Comparison of ENCODE assay signal across 25 cellular contexts in genomic region chr6:61622601-61623000, GRCh38.
DNase-seq lines count a peak whose midpoint lies in the region; ATAC-seq and TF ChIP-seq lines count a peak whose summit lies in the region.
"Had no signal": no experiment of that assay in that cellular context is flagged by ENCODE, and none has a peak within 500 bp of the region (broad histone marks: within the 10 kb centered on the region; RNA-seq: fewer than 3 reads in every experiment).

No MANE protein-coding gene starts in this region.

- 0 out of 2 replicates have a peak overlapping the region, but pooled peaks have one; percentile 28 for H2AFZ ChIP-seq in GM23338
- H2AFZ ChIP-seq: GM23248 had no signal

- no peaks in the 10 kb centered on the region; the same call in 1 of the 2 replicates for H3K36me3 ChIP-seq in GM23338 (ENCODE audit: insufficient read depth)
- H3K36me3 ChIP-seq: BE2C; BLaER1 treated with 17β-estradiol and CSF1 and Interleukin-3, amounts not matched to agents 10 nM and 100 nM had no signal

- no peak overlapping the region for H3K27ac ChIP-seq in GM23338 (ENCODE audit: low read depth)
- H3K27ac ChIP-seq: A549; BLaER1 treated with 17β-estradiol and CSF1 and Interleukin-3, amounts not matched to agents 10 nM and 100 nM; GM23248 had no signal

- no peak overlapping the region for H3K4me2 ChIP-seq in GM23338
- H3K4me2 ChIP-seq: A549; BLaER1 treated with 17β-estradiol and CSF1 and Interleukin-3, amounts not matched to agents 10 nM and 100 nM had no signal

- peaks cover 9% of the 10 kb centered on the region; the same call in 2 of the 3 replicates for H3K36me3 Mint-ChIP-seq in GM23338 (ENCODE audit: low read depth)
- no peaks in the 10 kb centered on the region for H3K36me3 Mint-ChIP-seq in T-helper 2 cell treated with Interferon-gamma antibody and Interleukin-4, amounts not matched to agents 5 μg/mL and 100 μg/mL, for 36 hours (ENCODE audit: low read depth)
- H3K36me3 Mint-ChIP-seq: CD14-positive monocyte; CD8-positive, alpha-beta memory T cell had no signal

- H3K9me2 ChIP-seq in GM23338 (ENCODE audit: insufficient read depth), result peaks cover 11% of the 10 kb centered on the region

- DNase-seq in NCI-H748 (lab: John Stamatoyannopoulos, UW; ENCODE audit: unreplicated experiment) (peak; percentile 36), NCI-H748 treated with DMSO at 0.1 percent for 48 hours (lab: John Stamatoyannopoulos, UW) (no peak), GM23338 (ENCODE audit: low spot score) (no peak), left kidney (ENCODE audit: low read depth, low spot score) (peak; percentile 76), hypothalamus (lab: John Stamatoyannopoulos, UW) (no peak)
- DNase-seq in T-helper 2 cell treated with Interferon-gamma antibody and Interleukin-4, amounts not matched to agents 5 μg/mL and 100 μg/mL, for 36 hours (ENCODE audit: low spot score), result no peak
- no peak for DNase-seq in stimulated activated naive CD4-positive, alpha-beta T cell treated with Interleukin-2 at 50 U/mL for 16 hours (lab: John Stamatoyannopoulos, UW)
- DNase-seq: 8988T; ACHN; AML-193; BE2C; Calu3; CD4-positive, alpha-beta T cell; CD8-positive, alpha-beta memory T cell; COR-L47; DMS79; EL; GDM1; GM23248; H9 had no signal

- no peaks in the 10 kb centered on the region for H3K4me1 ChIP-seq in GM23338 (ENCODE audit: insufficient read depth)
- H3K4me1 ChIP-seq: A549; BE2C; BLaER1 treated with 17β-estradiol and CSF1 and Interleukin-3, amounts not matched to agents 10 nM and 100 nM had no signal

- no peak overlapping the region for H3K27ac Mint-ChIP-seq in GM23338
- no peak overlapping the region for H3K27ac Mint-ChIP-seq in T-helper 2 cell treated with Interferon-gamma antibody and Interleukin-4, amounts not matched to agents 5 μg/mL and 100 μg/mL, for 36 hours
- H3K27ac Mint-ChIP-seq: CD14-positive monocyte; CD4-positive, alpha-beta T cell; CD8-positive, alpha-beta memory T cell; H9 had no signal

- H3K4me1 Mint-ChIP-seq in GM23338, result no peaks in the 10 kb centered on the region
- H3K4me1 Mint-ChIP-seq in T-helper 2 cell treated with Interferon-gamma antibody and Interleukin-4, amounts not matched to agents 5 μg/mL and 100 μg/mL, for 36 hours (ENCODE audit: low read depth), result no peaks in the 10 kb centered on the region
- H3K4me1 Mint-ChIP-seq: CD14-positive monocyte; CD8-positive, alpha-beta memory T cell; H9 had no signal

- H3F3A ChIP-seq in GM23338 (replicated peaks; ENCODE audit: low read depth), result no peaks in the 10 kb centered on the region

- ATAC-seq in GM23338, result no peak
- ATAC-seq: A549, GM12878, HCT116 had no signal

- H3K79me2 ChIP-seq in GM23338 (replicated peaks; ENCODE audit: insufficient read depth), result no peaks in the 10 kb centered on the region

- H4K20me1 ChIP-seq in GM23338 (replicated peaks; ENCODE audit: insufficient read depth), result no peaks in the 10 kb centered on the region
- H4K20me1 ChIP-seq: BLaER1 treated with 17β-estradiol and CSF1 and Interleukin-3, amounts not matched to agents 10 nM and 100 nM had no signal

- H3K9me3 Mint-ChIP-seq in GM23338, result peaks cover 16% of the 10 kb centered on the region
- peaks cover 47% of the 10 kb centered on the region for H3K9me3 Mint-ChIP-seq in T-helper 2 cell treated with Interferon-gamma antibody and Interleukin-4, amounts not matched to agents 5 μg/mL and 100 μg/mL, for 36 hours

- H3K27me3 Mint-ChIP-seq in GM23338 (ENCODE audit: insufficient read depth, low read depth, poor library complexity), result peaks cover 2% of the 10 kb centered on the region
- no peaks in the 10 kb centered on the region for H3K27me3 Mint-ChIP-seq in T-helper 2 cell treated with Interferon-gamma antibody and Interleukin-4, amounts not matched to agents 5 μg/mL and 100 μg/mL, for 36 hours (ENCODE audit: low read depth)
- H3K27me3 Mint-ChIP-seq: CD4-positive, alpha-beta T cell; CD8-positive, alpha-beta memory T cell had no signal

- no peak overlapping the region for H3K4me3 ChIP-seq in GM23338
- H3K4me3 ChIP-seq: A549; BLaER1 treated with 17β-estradiol and CSF1 and Interleukin-3, amounts not matched to agents 10 nM and 100 nM; GM12878; GM23248 had no signal

- no peak overlapping the region for H3K4me3 Mint-ChIP-seq in GM23338
- H3K4me3 Mint-ChIP-seq in T-helper 2 cell treated with Interferon-gamma antibody and Interleukin-4, amounts not matched to agents 5 μg/mL and 100 μg/mL, for 36 hours, result no peak overlapping the region
- H3K4me3 Mint-ChIP-seq: CD14-positive monocyte; CD4-positive, alpha-beta T cell; CD8-positive, alpha-beta memory T cell; H9 had no signal

- H3K27me3 ChIP-seq in GM23338 (ENCODE audit: insufficient read depth), result no peaks in the 10 kb centered on the region
- H3K27me3 ChIP-seq: BE2C; BLaER1 treated with 17β-estradiol and CSF1 and Interleukin-3, amounts not matched to agents 10 nM and 100 nM had no signal

- TF ChIP-seq CTCF in GM23338 (conservative IDR thresholded peaks at IDR 0.05; ENCODE audit: low read depth in 2 of 2), result no peak

TF ChIP-seq in GM23338, 12 proteins besides CTCF, POLR2A, EP300 and RAD21:
- TF ChIP-seq JUNB (IDR thresholded peaks at IDR 0.05; ENCODE audit: unreplicated experiment) (no peak), STAT1 (IDR thresholded peaks at IDR 0.05; ENCODE audit: unreplicated experiment) (no peak), ZNF114 (CRISPR knock-in tag; IDR thresholded peaks at IDR 0.05) (no peak), EZH2 (IDR thresholded peaks at IDR 0.05; ENCODE audit: low read depth, unreplicated experiment) (no peak), CREB1 (CRISPR knock-in tag; IDR thresholded peaks at IDR 0.05; ENCODE audit: low read depth) (no peak), REST (IDR thresholded peaks at IDR 0.05; ENCODE audit: unreplicated experiment) (no peak), ZNF331 (CRISPR knock-in tag; IDR thresholded peaks at IDR 0.05; ENCODE audit: low read depth) (no peak), POLR2AphosphoS5 (IDR thresholded peaks at IDR 0.05; ENCODE audit: low read depth) (no peak)
TF ChIP-seq in GM23338: peak in this region for 0.

Comparison
In these comparisons a context has a peak if more than half of its experiments do, and no peak if none do; other contexts are left out.
1. DNase-seq: peak in NCI-H748 (single experiment) and left kidney (single experiment); none in NCI-H748 treated with DMSO at 0.1 percent for 48 hours (single experiment), GM23338 (single experiment), hypothalamus (0 of 51), T-helper 2 cell treated with Interferon-gamma antibody and Interleukin-4, amounts not matched to agents 5 μg/mL and 100 μg/mL, for 36 hours (single experiment) and stimulated activated naive CD4-positive, alpha-beta T cell treated with Interleukin-2 at 50 U/mL for 16 hours (single experiment).